ENCODE assay signal across 9 cellular contexts in genomic region chr7:2873686-2874551, GRCh38. TPM values are rescaled to one million over a fixed set of nuclear protein-coding genes. Genes with fewer than 3 reads are reported as not detected.
DNase-seq lines count a peak whose midpoint lies in the region; ATAC-seq, FAIRE-seq and TF ChIP-seq lines count a peak whose summit lies in the region.
"Had no signal": no experiment of that assay in that cellular context is flagged by ENCODE, and none has a peak within 500 bp of the region (broad histone marks: within the 10 kb centered on the region; RNA-seq: fewer than 3 reads in every experiment).

No MANE protein-coding gene starts in this region.

- H3K27me3 Mint-ChIP-seq in activated T-cell treated with anti-CD3 and anti-CD28 coated beads, Interleukin-2, amount 50 U/mL, for 4 hours (ENCODE audit: low read depth), result no peaks in the 10 kb centered on the region

- peak; percentile 17 to 25 for ATAC-seq in activated T-cell treated with anti-CD3 and anti-CD28 coated beads, Interleukin-2, amount 50 U/mL, for 4 hours
- ATAC-seq in gastroesophageal sphincter, result no peak

- no peak for TF ChIP-seq POLR2A in gastroesophageal sphincter (IDR thresholded peaks at IDR 0.05)

- peaks cover 0 to 12% (median 0%) of the 10 kb centered on the region in 3 donors for H3K4me1 ChIP-seq in gastroesophageal sphincter

- 62 to 63% methylated on average over 3 to 6 of the region's 7 CpGs for WGBS in gastroesophageal sphincter (ENCODE audit: low coverage in 1 of 2), 2 donors

- H3K36me3 Mint-ChIP-seq in activated T-cell treated with anti-CD3 and anti-CD28 coated beads, Interleukin-2, amount 50 U/mL, for 4 hours (ENCODE audit: insufficient read depth), result no peaks in the 10 kb centered on the region

- H3K9me3 Mint-ChIP-seq in activated T-cell treated with anti-CD3 and anti-CD28 coated beads, Interleukin-2, amount 50 U/mL, for 4 hours, result no peaks in the 10 kb centered on the region

- TF ChIP-seq EP300 in gastroesophageal sphincter (IDR thresholded peaks at IDR 0.05), result no peak

- peaks cover 37% of the 10 kb centered on the region for H3K4me1 Mint-ChIP-seq in activated T-cell treated with anti-CD3 and anti-CD28 coated beads, Interleukin-2, amount 50 U/mL, for 4 hours (ENCODE audit: low read depth)

- no peak for TF ChIP-seq CTCF in gastroesophageal sphincter (IDR thresholded peaks at IDR 0.05)

- no peak overlapping the region for H3K4me3 ChIP-seq in skeletal muscle cell (ENCODE audit: low read depth, low read length)
- H3K4me3 ChIP-seq in gastroesophageal sphincter, result no peak overlapping the region

- no peak for DNase-seq in activated T-cell treated with anti-CD3 and anti-CD28 coated beads, Interleukin-2, amount 50 U/mL, for 4 hours
- no peak for DNase-seq in activated T-cell treated with anti-CD3 and anti-CD28 coated beads, Interleukin-2, amount 50 U/mL, for 1 hour
- peak; percentile 94 for DNase-seq in RCC 7860 (ENCODE audit: low spot score)
- DNase-seq in epidermal melanocyte (ENCODE audit: insufficient read length, low spot score), result peak; percentile 54
- DNase-seq in skeletal muscle cell (ENCODE audit: low read depth), result peak; percentile 87
- DNase-seq in hippocampal formation (lab: John Stamatoyannopoulos, UW), result no peak
- DNase-seq in NOMO-1 treated with DMSO at 0.1 percent for 48 hours (lab: John Stamatoyannopoulos, UW; ENCODE audit: unreplicated experiment), result no peak

- FAIRE-seq in RCC 7860 (lab: Jason Lieb, UNC), result no peak
- FAIRE-seq: GM18507 had no signal

- peaks cover 13% of the 10 kb centered on the region for H3K27me3 ChIP-seq in gastroesophageal sphincter

- no peaks in the 10 kb centered on the region for H3K36me3 ChIP-seq in gastroesophageal sphincter

- H3K27ac ChIP-seq in gastroesophageal sphincter, result no peak overlapping the region

- H3K4me3 Mint-ChIP-seq in activated T-cell treated with anti-CD3 and anti-CD28 coated beads, Interleukin-2, amount 50 U/mL, for 4 hours, result no peak overlapping the region

- no peaks in the 10 kb centered on the region for H3K9me3 ChIP-seq in gastroesophageal sphincter

RNA-seq across cellular contexts. Expression of gene GNA12, which starts 29.8 kb away (rescaled TPM):
- 10 to 100 TPM; 23.7 to 25.7 (median 25.0) TPM for total RNA-seq in activated T-cell treated with anti-CD3 and anti-CD28 coated beads, Interleukin-2, amount 50 U/mL, for 4 hours
- 10 to 100 TPM; 22.5 to 63.2 (median 35.1) TPM for total RNA-seq in gastroesophageal sphincter

Comparison
In these comparisons a context has a peak if more than half of its experiments do, and no peak if none do; other contexts are left out.
1. DNase-seq: peak in RCC 7860 (single experiment), epidermal melanocyte (single experiment) and skeletal muscle cell (single experiment); none in activated T-cell treated with anti-CD3 and anti-CD28 coated beads, Interleukin-2, amount 50 U/mL, for 4 hours (single experiment), activated T-cell treated with anti-CD3 and anti-CD28 coated beads, Interleukin-2, amount 50 U/mL, for 1 hour (single experiment), hippocampal formation (0 of 2) and NOMO-1 treated with DMSO at 0.1 percent for 48 hours (single experiment).